Comparison of ENCODE assay signal across 8 cellular contexts in genomic region chr10:100481462-100482081, GRCh38. TPM values are rescaled to one million over a fixed set of nuclear protein-coding genes. Genes with fewer than 3 reads are reported as not detected.
DNase-seq lines count a peak whose midpoint lies in the region; ATAC-seq and TF ChIP-seq lines count a peak whose summit lies in the region.

No MANE protein-coding gene starts in this region.

- H3K9me3 ChIP-seq in DOHH2 (ENCODE audit: control insufficient read depth, insufficient read depth, low read length) (no peaks in the 10 kb centered on the region), neural cell (ENCODE audit: low read length) (no peaks in the 10 kb centered on the region)

- H3F3A ChIP-seq in DOHH2 (ENCODE audit: control insufficient read depth, insufficient read depth) (no peaks in the 10 kb centered on the region), GM23338 (replicated peaks; ENCODE audit: low read depth) (peaks cover 7% of the 10 kb centered on the region), neural cell (ENCODE audit: insufficient read depth, low read length, poor library complexity, severe bottlenecking) (no peaks in the 10 kb centered on the region)

- H3K27ac ChIP-seq in DOHH2 (ENCODE audit: low read depth, low read length) (no peak overlapping the region), GM23338 (ENCODE audit: low read depth) (no peak overlapping the region), neural cell (ENCODE audit: low read length) (no peak overlapping the region)

- peak; percentile 92 for DNase-seq in GM23338 (ENCODE audit: low spot score)
- peak; percentile 82 for DNase-seq in LHCN-M2 (ENCODE audit: low read depth)
- peak; percentile 84 for DNase-seq in RPMI8226
- DNase-seq in activated T-helper 9 cell treated with anti-CD3 and anti-CD28 coated beads, Interleukin-2, amount 50 U/mL, for 16 hours (ENCODE audit: low read depth), result peak; percentile 78
- DNase-seq in foreskin fibroblast, result peak; percentile 73 to 91
- peak; percentile 86 for DNase-seq in stimulated activated naive CD8-positive, alpha-beta T cell treated with anti-CD3 and anti-CD28 coated beads, Interleukin-15, Interleukin-2, amounts not matched to agents 100 U/mL and 50 U/mL, for 24 hours

- peaks cover 3% of the 10 kb centered on the region; the same call in 1 of the 3 replicates for H3K36me3 Mint-ChIP-seq in GM23338 (ENCODE audit: low read depth)

- peak overlapping the region; percentile 74 for H3K4me3 Mint-ChIP-seq in GM23338

- no peaks in the 10 kb centered on the region for H3K79me2 ChIP-seq in DOHH2 (ENCODE audit: control insufficient read depth, low read length)
- no peaks in the 10 kb centered on the region for H3K79me2 ChIP-seq in GM23338 (replicated peaks; ENCODE audit: insufficient read depth)
- no peaks in the 10 kb centered on the region for H3K79me2 ChIP-seq in neural cell (replicated peaks; ENCODE audit: insufficient read depth, low read length)

- H4K20me1 ChIP-seq in DOHH2 (ENCODE audit: control insufficient read depth, insufficient read depth, low read depth, low read length) (no peaks in the 10 kb centered on the region), GM23338 (replicated peaks; ENCODE audit: insufficient read depth) (0 out of 2 replicates have a peak, but pooled peaks cover 8% of the 10 kb centered on the region), neural cell (ENCODE audit: insufficient read depth) (no peaks in the 10 kb centered on the region)

- no peak for TF ChIP-seq EP300 in neural cell (conservative IDR thresholded peaks at IDR 0.05; ENCODE audit: poor library complexity, severe bottlenecking)

- H3K9ac ChIP-seq in neural cell (ENCODE audit: low read length), result no peak overlapping the region

- peaks cover 35% of the 10 kb centered on the region for H3K4me1 Mint-ChIP-seq in GM23338

- TF ChIP-seq RAD21 in neural cell (conservative IDR thresholded peaks at IDR 0.05), result no peak

- H3K27me3 ChIP-seq in DOHH2 (ENCODE audit: control insufficient read depth, low read length) (peaks cover 37% of the 10 kb centered on the region), GM23338 (ENCODE audit: insufficient read depth) (peaks cover 79% of the 10 kb centered on the region), neural cell (ENCODE audit: insufficient read depth, low read depth, low read length) (peaks cover 88% of the 10 kb centered on the region)

- no peaks in the 10 kb centered on the region for H3K9me2 ChIP-seq in DOHH2 (replicated peaks; ENCODE audit: control insufficient read depth, low read length)
- H3K9me2 ChIP-seq in GM23338 (ENCODE audit: insufficient read depth), result no peaks in the 10 kb centered on the region
- H3K9me2 ChIP-seq in neural cell (ENCODE audit: insufficient read depth, low read length), result no peaks in the 10 kb centered on the region

- H3K4me1 ChIP-seq in DOHH2 (ENCODE audit: control insufficient read depth, low read length), result peaks cover 12% of the 10 kb centered on the region
- peaks cover 33% of the 10 kb centered on the region for H3K4me1 ChIP-seq in GM23338 (ENCODE audit: insufficient read depth)

- no peak overlapping the region for H3K27ac Mint-ChIP-seq in GM23338

- peaks cover 80% of the 10 kb centered on the region for H3K27me3 Mint-ChIP-seq in GM23338 (ENCODE audit: insufficient read depth, low read depth, poor library complexity)

- no peaks in the 10 kb centered on the region; the same call in 2 of the 3 replicates for H3K9me3 Mint-ChIP-seq in GM23338

- no peak for TF ChIP-seq CTCF in DOHH2 (IDR thresholded peaks at IDR 0.05; ENCODE audit: low read depth, low read length, poor library complexity, severe bottlenecking)
- TF ChIP-seq CTCF in GM23338 (conservative IDR thresholded peaks at IDR 0.05; ENCODE audit: low read depth in 2 of 2), result no peak
- TF ChIP-seq CTCF in foreskin fibroblast (IDR thresholded peaks at IDR 0.05; ENCODE audit: low read depth, low read length), result no peak
- TF ChIP-seq CTCF in neural cell (IDR thresholded peaks at IDR 0.05; ENCODE audit: poor library complexity, severe bottlenecking), result no peak

- H3K4me2 ChIP-seq in DOHH2 (ENCODE audit: low read length) (peak overlapping the region; percentile 90), GM23338 (peak overlapping the region; percentile 86), neural cell (ENCODE audit: low read length) (peak overlapping the region; percentile 55)

- H3K4me3 ChIP-seq in DOHH2 (ENCODE audit: low read length), result peak overlapping the region; percentile 70
- peak overlapping the region; percentile 86 for H3K4me3 ChIP-seq in GM23338
- peak overlapping the region; percentile 36 to 49 for H3K4me3 ChIP-seq in foreskin fibroblast (ENCODE audit: low read depth in 1 of 2, low read length in 2 of 2)
- peak overlapping the region; percentile 68 for H3K4me3 ChIP-seq in neural cell (ENCODE audit: low read length)

- ATAC-seq in GM23338, result peak; percentile 69
- ATAC-seq in stimulated activated naive CD8-positive, alpha-beta T cell treated with anti-CD3 and anti-CD28 coated beads, Interleukin-15, Interleukin-2, amounts not matched to agents 100 U/mL and 50 U/mL, for 24 hours, result peak; percentile 98

- no peaks in the 10 kb centered on the region for H3K36me3 ChIP-seq in DOHH2 (ENCODE audit: control insufficient read depth, low read length)
- peaks cover 3% of the 10 kb centered on the region; the same call in 1 of the 2 replicates for H3K36me3 ChIP-seq in GM23338 (ENCODE audit: insufficient read depth)
- H3K36me3 ChIP-seq in neural cell (ENCODE audit: insufficient read depth, low read length), result peaks cover 3% of the 10 kb centered on the region

- H2AFZ ChIP-seq in GM23338, result peak overlapping the region; percentile 84
- no peak overlapping the region for H2AFZ ChIP-seq in neural cell (ENCODE audit: low read depth, low read length)

TF ChIP-seq in GM23338, 12 proteins besides CTCF, POLR2A, EP300 and RAD21 (continues in another document):
- TF ChIP-seq CREB1 (CRISPR knock-in tag; IDR thresholded peaks at IDR 0.05; ENCODE audit: low read depth), result peak; percentile 94

TF ChIP-seq in neural cell, 6 proteins besides CTCF, POLR2A, EP300 and RAD21:
- TF ChIP-seq EZH2 (IDR thresholded peaks at IDR 0.05; ENCODE audit: borderline replicate concordance, insufficient read depth, low read length, poor library complexity, severe bottlenecking) (no peak), TAF1 (IDR thresholded peaks at IDR 0.05; ENCODE audit: low read depth) (no peak), MXI1 (conservative IDR thresholded peaks at IDR 0.05; ENCODE audit: poor library complexity, severe bottlenecking) (no peak), POLR2AphosphoS5 (IDR thresholded peaks at IDR 0.05) (no peak), REST (IDR thresholded peaks at IDR 0.05; ENCODE audit: borderline replicate concordance) (no peak), SMC3 (conservative IDR thresholded peaks at IDR 0.05; ENCODE audit: poor library complexity) (no peak)
TF ChIP-seq in neural cell: peak in this region for 0.

RNA-seq across cellular contexts. Expression of gene WNT8B, which starts 18.8 kb away (rescaled TPM):
- 1.3 and 1.9 TPM in 2 replicates for total RNA-seq in GM23338 (2014; rRNA removed; shearing (Covaris generic))
- polyA plus RNA-seq in GM23338 (2016; fragmentation: Nextera tagmentation; extraction: Ambion mirVana), result 0.26 and 0.74 TPM in 2 replicates
- total RNA-seq in LHCN-M2 (2014; rRNA removed), result not detected in 2 replicates
- polyA plus RNA-seq in LHCN-M2 (2012), result not detected
- 0.37 TPM in 1 of 2 replicates, not detected in the other for polyA plus RNA-seq in neural cell
- 0.73 and 1.7 TPM in 2 replicates for polyA minus RNA-seq in neural cell

RNA-seq across cellular contexts. Expression of gene SEC31B, which starts 38.1 kb away (rescaled TPM):
- total RNA-seq in GM23338 (2014; rRNA removed; shearing (Covaris generic)), result 5.8 and 6.7 TPM in 2 replicates
- polyA plus RNA-seq in GM23338 (2016; fragmentation: Nextera tagmentation; extraction: Ambion mirVana), result 2.9 TPM in 2 replicates
- 1.5 and 2.6 TPM in 2 replicates for total RNA-seq in LHCN-M2 (2014; rRNA removed)
- polyA plus RNA-seq in LHCN-M2 (2012), result 0.91 TPM
- 17.1 and 23.1 TPM in 2 replicates for polyA plus RNA-seq in neural cell
- 8.1 and 9.7 TPM in 2 replicates for polyA minus RNA-seq in neural cell

RNA-seq across cellular contexts. Expression of gene NDUFB8, which starts 48.1 kb away (rescaled TPM):
- 131 and 133 TPM in 2 replicates for total RNA-seq in GM23338 (2014; rRNA removed; shearing (Covaris generic))
- 464 and 520 TPM in 2 replicates for polyA plus RNA-seq in GM23338 (2016; fragmentation: Nextera tagmentation; extraction: Ambion mirVana)
- 133 and 183 TPM in 2 replicates for total RNA-seq in LHCN-M2 (2014; rRNA removed)
- 307 TPM for polyA plus RNA-seq in LHCN-M2 (2012)
- polyA plus RNA-seq in neural cell, result 407 and 483 TPM in 2 replicates
- polyA minus RNA-seq in neural cell, result 126 and 128 TPM in 2 replicates

RNA-seq across cellular contexts. Expression of gene HIF1AN, which starts 54.2 kb away (rescaled TPM):
- total RNA-seq in GM23338 (2014; rRNA removed; shearing (Covaris generic)), result 25.3 and 26.3 TPM in 2 replicates
- polyA plus RNA-seq in GM23338 (2016; fragmentation: Nextera tagmentation; extraction: Ambion mirVana), result 9.1 and 9.9 TPM in 2 replicates
- 6.3 and 8.9 TPM in 2 replicates for total RNA-seq in LHCN-M2 (2014; rRNA removed)
- polyA plus RNA-seq in LHCN-M2 (2012), result 29.7 TPM
- polyA plus RNA-seq in neural cell, result 12.2 and 16.1 TPM in 2 replicates
- 29.7 and 33.9 TPM in 2 replicates for polyA minus RNA-seq in neural cell
